In genomic region chr6:143536461-143536865, GRCh38 we compare ENCODE assay signal across 8 cellular contexts. TPM values are rescaled to one million over a fixed set of nuclear protein-coding genes. Genes with fewer than 3 reads are reported as not detected.
A peak's percentile ranks its signal among the peaks of the same experiment; 100 is the strongest.
DNase-seq lines count a peak whose midpoint lies in the region; ATAC-seq and FAIRE-seq lines count a peak whose summit lies in the region.

No MANE protein-coding gene starts in this region.

- H3K79me2 ChIP-seq in trophoblast cell (ENCODE audit: control insufficient read depth, insufficient read depth, low read length, poor library complexity) = no peaks in the 10 kb centered on the region

- ATAC-seq in GM18909 (IDR thresholded peaks at IDR 0.05; ENCODE audit: poor library complexity, unreplicated experiment) (peak; percentile 69), HG03139 (IDR thresholded peaks at IDR 0.05; ENCODE audit: unreplicated experiment) (peak; percentile 58)

- H3K27ac ChIP-seq in trophoblast cell (ENCODE audit: low read depth, low read length) = no peak overlapping the region

- no peak overlapping the region for H4K91ac ChIP-seq in trophoblast cell (ENCODE audit: low read depth, low read length)

- no peak overlapping the region for H3K18ac ChIP-seq in trophoblast cell (ENCODE audit: low read length)

- peaks cover 3% of the 10 kb centered on the region for H3K79me1 ChIP-seq in trophoblast cell (ENCODE audit: low read length)

- H2BK5ac ChIP-seq in trophoblast cell (ENCODE audit: low read depth, low read length, poor library complexity) = no peak overlapping the region

- H2AK5ac ChIP-seq in trophoblast cell (ENCODE audit: low read length) = no peak overlapping the region

- no peak overlapping the region for H3K23ac ChIP-seq in trophoblast cell (ENCODE audit: low read length)

- H3K4ac ChIP-seq in trophoblast cell (ENCODE audit: low read depth, low read length) = no peak overlapping the region

- H3K9me3 ChIP-seq in trophoblast cell (ENCODE audit: insufficient read depth, low read depth, low read length) = no peaks in the 10 kb centered on the region

- DNase-seq in ACHN = peak; percentile 51
- peak; percentile 32 for DNase-seq in RCC 7860 (ENCODE audit: low spot score)
- peak; percentile 49 for DNase-seq in activated effector memory CD4-positive, alpha-beta T cell treated with Interleukin-2 at 50 U/mL for 16 hours
- DNase-seq in glomerular visceral epithelial cell (ENCODE audit: extremely low spot score) = peak; percentile 72
- DNase-seq in trophoblast cell = peak; percentile 20 to 33
- DNase-seq in GM19240 (ENCODE audit: insufficient read length, low spot score) = no peak

- no peak overlapping the region for H3K9ac ChIP-seq in trophoblast cell (ENCODE audit: low read length)

- no CpG with 5 or more reads among the region's 27 CpGs for WGBS in trophoblast cell (ENCODE audit: extremely low coverage, insufficient coverage, insufficient read length)

- no peak overlapping the region for H4K8ac ChIP-seq in trophoblast cell (ENCODE audit: low read depth, low read length)

- H3K4me1 ChIP-seq in trophoblast cell (ENCODE audit: control insufficient read depth in 1 of 2, insufficient read depth in 2 of 2, low read length in 2 of 2) = peaks cover 0 to 2% of the 10 kb centered on the region in 2 experiments

- peak overlapping the region; percentile 69 for H3K4me3 ChIP-seq in trophoblast cell (ENCODE audit: low read depth, low read length)

- no peak overlapping the region for H4K12ac ChIP-seq in trophoblast cell (ENCODE audit: low read depth, low read length)

- in situ Hi-C loops in ACHN (cut with HindIII; ENCODE audit: low pct_ligation_motif_present, low pct_unique_long_range_greater_than_20kb, low sequenced_read_pairs) = no loop called here

- FAIRE-seq in RCC 7860 (lab: Jason Lieb, UNC) = no peak

- no peak overlapping the region for H2BK12ac ChIP-seq in trophoblast cell (ENCODE audit: low read length)

- peak overlapping the region; percentile 79 for H2AFZ ChIP-seq in trophoblast cell (ENCODE audit: insufficient read depth, low read length, poor library complexity)

- peaks cover 11% of the 10 kb centered on the region for H3K27me3 ChIP-seq in trophoblast cell (ENCODE audit: insufficient read depth, low read length)

- no peak overlapping the region for H2BK120ac ChIP-seq in trophoblast cell (ENCODE audit: insufficient read depth, low read length, poor library complexity)

- peak overlapping the region; percentile 63 for H3K4me2 ChIP-seq in trophoblast cell (ENCODE audit: low read length)

- no peaks in the 10 kb centered on the region for H3K36me3 ChIP-seq in trophoblast cell (ENCODE audit: control insufficient read depth in 1 of 2, insufficient read depth in 2 of 2, low read length in 2 of 2)

- no peak overlapping the region for H3K14ac ChIP-seq in trophoblast cell (ENCODE audit: low read length)

RNA-seq across cellular contexts. Expression of gene FUCA2, which starts 24.9 kb away (rescaled TPM):
- 35.3 and 37.2 TPM in 2 replicates for polyA plus RNA-seq in trophoblast cell (2013)
